Comparison of ENCODE assay signal across 8 cellular contexts in the genomic region with DNA sequence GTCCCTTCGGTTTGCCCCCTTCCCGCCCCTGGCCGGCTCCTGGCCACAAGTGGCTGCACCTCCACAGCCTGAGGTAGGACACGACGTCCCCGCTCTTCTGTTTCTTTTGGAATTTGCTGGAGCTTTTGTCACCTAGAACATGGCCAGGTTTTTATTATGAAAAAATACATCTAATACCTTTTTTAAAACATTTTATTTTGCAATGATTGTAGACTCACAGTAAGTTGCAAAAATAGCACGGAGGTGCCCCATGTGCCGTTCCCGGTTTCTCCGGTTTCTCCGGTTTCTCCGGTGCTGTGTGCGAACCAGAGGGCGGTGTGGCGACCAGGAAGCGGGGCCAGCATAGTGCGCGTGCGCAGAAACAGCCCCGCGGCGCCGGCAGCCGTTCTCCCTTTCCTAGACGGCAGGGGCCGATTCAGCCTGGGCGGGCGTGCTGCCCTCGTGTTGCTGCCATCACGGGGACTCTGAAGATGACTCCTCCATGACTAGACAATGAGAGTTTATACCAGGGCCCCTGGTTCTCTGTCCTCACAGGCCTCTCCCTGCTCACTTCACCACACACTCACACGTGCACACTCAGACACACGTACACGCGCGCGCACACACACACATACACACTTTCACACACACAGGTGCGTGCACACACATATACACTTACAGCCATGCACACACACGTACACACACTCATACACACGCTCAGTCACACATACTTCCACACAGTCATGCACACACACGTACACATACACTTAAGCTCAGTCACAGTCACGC.
A peak's percentile ranks its signal among the peaks of the same experiment; 100 is the strongest.
DNase-seq lines count a peak whose midpoint lies in the region; ATAC-seq and TF ChIP-seq lines count a peak whose summit lies in the region.

No MANE protein-coding gene starts in this region.

- in situ Hi-C loops in GM13976 (cut with MboI; ENCODE audit: low sequenced_read_pairs, unreplicated experiment) = no loop called here

- no peak overlapping the region for H3K4me3 ChIP-seq in mucosa of stomach (ENCODE audit: low read length)

- H3K9me3 ChIP-seq in mucosa of stomach (ENCODE audit: control insufficient read depth, low read length) = no peaks in the 10 kb centered on the region

- peak; percentile 53 for ATAC-seq in HG03432 (IDR thresholded peaks at IDR 0.05; ENCODE audit: unreplicated experiment)
- ATAC-seq in GM18873 (IDR thresholded peaks at IDR 0.05; ENCODE audit: low FRiP score, unreplicated experiment) = no peak

- H3K27me3 ChIP-seq in mucosa of stomach (ENCODE audit: control insufficient read depth, insufficient read depth, low read length) = no peaks in the 10 kb centered on the region

- DNase-seq in GM13976 (ENCODE audit: low spot score) (peak; percentile 90), NOMO-1 treated with dmso at 0.1 percent for 144 hours (lab: John Stamatoyannopoulos, UW; ENCODE audit: unreplicated experiment) (peak; percentile 75), epidermal melanocyte (ENCODE audit: insufficient read length, low spot score) (peak; percentile 80)
- peak; percentile 53 for DNase-seq in activated CD8-positive, alpha-beta memory T cell treated with anti-CD3 and anti-CD28 coated beads, Interleukin-2, amount 50 U/mL, for 24 hours (ENCODE audit: extremely low read depth)
- peak; percentile 63 to 67 for DNase-seq in stimulated activated CD8-positive, alpha-beta memory T cell treated with anti-CD3 and anti-CD28 coated beads, Interleukin-7, amount 100 ng/mL, for 1 hour (ENCODE audit: low read depth in 2 of 2)

- no peaks in the 10 kb centered on the region for H3K4me1 ChIP-seq in mucosa of stomach (ENCODE audit: control insufficient read depth, insufficient read depth, low read length)

- no peaks in the 10 kb centered on the region for H3K36me3 ChIP-seq in mucosa of stomach (ENCODE audit: control insufficient read depth, insufficient read depth, low read length)

- no peak for TF ChIP-seq CTCF in GM13976 (IDR thresholded peaks at IDR 0.05; ENCODE audit: borderline replicate concordance, control extremely low read depth, extremely low read depth, insufficient read depth, missing control alignments)

- peak overlapping the region; percentile 65 for H3K9ac ChIP-seq in mucosa of stomach (ENCODE audit: low read length)
